ENCODE assay signal across 2 cellular contexts in genomic region chr9:129379181-129379836, GRCh38.
TF ChIP-seq lines count a peak whose summit lies in the region.

No MANE protein-coding gene starts in this region.

TF ChIP-seq in H1, 55 proteins besides CTCF, POLR2A, EP300 and RAD21:
- TF ChIP-seq RXRA (IDR thresholded peaks at IDR 0.05; ENCODE audit: insufficient read depth, low read depth, low read length) (no peak), ATF2 (IDR thresholded peaks at IDR 0.05; ENCODE audit: low read length) (no peak), CEBPB (IDR thresholded peaks at IDR 0.05; ENCODE audit: low read depth, low read length) (no peak), TBP (IDR thresholded peaks at IDR 0.05; ENCODE audit: low read depth, low read length) (no peak), HDAC2 (IDR thresholded peaks at IDR 0.05; ENCODE audit: borderline replicate concordance in 1 of 2, low read depth in 2 of 2, low read length in 2 of 2) (no peak), TAF1 (IDR thresholded peaks at IDR 0.05; ENCODE audit: low read depth, low read length) (no peak), SIN3A (conservative IDR thresholded peaks at IDR 0.05 in 1 of 2, IDR thresholded peaks at IDR 0.05 in 1 of 2; ENCODE audit: low read depth in 1 of 2, low read length in 2 of 2) (no peak)

TF ChIP-seq in GM23338, 12 proteins besides CTCF, POLR2A, EP300 and RAD21:
- TF ChIP-seq ZNF331 (CRISPR knock-in tag; IDR thresholded peaks at IDR 0.05; ENCODE audit: low read depth) (no peak), REST (IDR thresholded peaks at IDR 0.05; ENCODE audit: unreplicated experiment) (no peak), NANOG (IDR thresholded peaks at IDR 0.05; ENCODE audit: borderline replicate concordance) (no peak), EZH2phosphoT487 (IDR thresholded peaks at IDR 0.05; ENCODE audit: unreplicated experiment) (no peak), CREB1 (CRISPR knock-in tag; IDR thresholded peaks at IDR 0.05; ENCODE audit: low read depth) (no peak), EZH2 (IDR thresholded peaks at IDR 0.05; ENCODE audit: low read depth, unreplicated experiment) (no peak)
